ENCODE assay signal across 23 cellular contexts in the genomic region with DNA sequence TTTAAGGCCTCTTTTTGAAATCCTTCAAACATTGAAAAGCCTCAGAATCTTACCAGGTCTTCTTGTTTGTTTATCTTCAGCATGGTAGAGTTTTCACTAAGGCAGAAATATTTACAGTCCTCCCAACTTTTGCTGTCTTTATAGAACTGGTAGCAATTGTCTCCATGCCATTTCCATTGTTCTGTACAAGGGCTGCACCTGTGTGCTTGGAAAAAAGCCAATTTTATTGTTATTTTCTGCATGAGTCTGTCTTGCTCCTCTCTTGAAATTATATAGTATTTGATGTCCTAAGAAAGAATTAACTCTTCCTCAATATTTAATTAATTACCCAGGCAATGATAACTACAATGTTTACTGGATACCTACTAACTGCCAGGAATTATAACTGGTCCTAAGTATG. TPM values are rescaled to one million over a fixed set of nuclear protein-coding genes. Genes with fewer than 3 reads are reported as not detected.
"Had no signal": no experiment of that assay in that cellular context is flagged by ENCODE, and none has a peak within 500 bp of the region (broad histone marks: within the 10 kb centered on the region; RNA-seq: fewer than 3 reads in every experiment).

No MANE protein-coding gene starts in this region.

- DNase-seq: effector memory CD8-positive, alpha-beta T cell; esophagus squamous epithelium; foreskin fibroblast; kidney; left cardiac atrium; left ventricle myocardium inferior; lower lobe of right lung; mesenchymal stem cell; midbrain; occipital lobe; pancreas; right cardiac atrium; small intestine; stimulated activated CD4-positive, alpha-beta T cell treated with anti-CD3 and anti-CD28 coated beads, Interleukin-12 subunit alpha, Interleukin-12 subunit beta, amount 100 ng/mL, for 4 hours; stimulated activated naive CD4-positive, alpha-beta T cell; stomach; substantia nigra; transverse colon had no signal

- H3K27me3 ChIP-seq: esophagus squamous epithelium, hepatocyte, pancreas, stomach, transverse colon had no signal

- H3K27me3 Mint-ChIP-seq: progenitor cell of endocrine pancreas had no signal

- ATAC-seq: effector memory CD8-positive, alpha-beta T cell; left cardiac atrium; lower lobe of right lung; natural killer cell treated with Interleukin-12 subunit alpha and Interleukin-12 subunit beta and Interleukin-15 and Interleukin-18, amount 100 ng/mL, for 72 hours; pancreas; right cardiac atrium had no signal

- H3K27ac ChIP-seq: esophagus squamous epithelium, hepatocyte, left ventricle myocardium inferior, lower lobe of right lung, pancreas, stomach, thoracic aorta, transverse colon had no signal

- H3K36me3 Mint-ChIP-seq: natural killer cell treated with Interleukin-12 subunit alpha and Interleukin-12 subunit beta and Interleukin-15 and Interleukin-18, amount 100 ng/mL, for 72 hours had no signal

- H3K36me3 ChIP-seq: esophagus squamous epithelium, pancreas, stomach, thoracic aorta, transverse colon had no signal

- H3K9me3 ChIP-seq: esophagus squamous epithelium, left ventricle myocardium inferior, lower lobe of right lung, pancreas, stomach, thoracic aorta, transverse colon had no signal

- H3K27ac Mint-ChIP-seq: effector memory CD8-positive, alpha-beta T cell; natural killer cell treated with Interleukin-12 subunit alpha and Interleukin-12 subunit beta and Interleukin-15 and Interleukin-18, amount 100 ng/mL, for 72 hours; progenitor cell of endocrine pancreas had no signal

- H3K4me3 ChIP-seq: esophagus squamous epithelium, hepatocyte, left ventricle myocardium inferior, lower lobe of right lung, pancreas, stomach, thoracic aorta, transverse colon had no signal

- H3K4me1 ChIP-seq: left ventricle myocardium inferior, lower lobe of right lung, pancreas, stomach, transverse colon had no signal

- H3K9me3 Mint-ChIP-seq: effector memory CD8-positive, alpha-beta T cell; natural killer cell treated with Interleukin-12 subunit alpha and Interleukin-12 subunit beta and Interleukin-15 and Interleukin-18, amount 100 ng/mL, for 72 hours had no signal

- H3K4me3 Mint-ChIP-seq: effector memory CD8-positive, alpha-beta T cell; natural killer cell treated with Interleukin-12 subunit alpha and Interleukin-12 subunit beta and Interleukin-15 and Interleukin-18, amount 100 ng/mL, for 72 hours had no signal

RNA-seq across cellular contexts. Expression of a gene that starts 23.3 kb away (rescaled TPM):
- total RNA-seq: epithelial cell of proximal tubule; natural killer cell treated with Interleukin-12 subunit alpha and Interleukin-12 subunit beta and Interleukin-15 and Interleukin-18, amount 100 ng/mL, for 72 hours; progenitor cell of endocrine pancreas had no signal

RNA-seq across cellular contexts. Expression of a gene that starts 45.0 kb away (rescaled TPM):
- total RNA-seq: epithelial cell of proximal tubule; esophagus squamous epithelium; hepatocyte; left cardiac atrium; left ventricle myocardium inferior; natural killer cell treated with Interleukin-12 subunit alpha and Interleukin-12 subunit beta and Interleukin-15 and Interleukin-18, amount 100 ng/mL, for 72 hours; occipital lobe; progenitor cell of endocrine pancreas; thoracic aorta had no signal
- polyA plus RNA-seq: hepatocyte, pancreas, right cardiac atrium had no signal

RNA-seq across cellular contexts. Expression of a gene that starts 54.5 kb away (rescaled TPM):
- total RNA-seq: epithelial cell of proximal tubule; natural killer cell treated with Interleukin-12 subunit alpha and Interleukin-12 subunit beta and Interleukin-15 and Interleukin-18, amount 100 ng/mL, for 72 hours; progenitor cell of endocrine pancreas had no signal
